Comparison of ENCODE assay signal across 28 cellular contexts in genomic region chr20:49118307-49118706, GRCh38.
A peak's percentile ranks its signal among the peaks of the same experiment; 100 is the strongest.
DNase-seq lines count a peak whose midpoint lies in the region; ATAC-seq and TF ChIP-seq lines count a peak whose summit lies in the region.
"Had no signal": no experiment of that assay in that cellular context is flagged by ENCODE, and none has a peak within 500 bp of the region (broad histone marks: within the 10 kb centered on the region; RNA-seq: fewer than 3 reads in every experiment).

No MANE protein-coding gene starts in this region.

- no peaks in the 10 kb centered on the region for H3K27me3 ChIP-seq in CD4-positive, CD25-positive, alpha-beta regulatory T cell (ENCODE audit: control insufficient read depth, insufficient read depth, low read length)
- H3K27me3 ChIP-seq in neural progenitor cell (no peaks in the 10 kb centered on the region), tibial artery (no peaks in the 10 kb centered on the region), left lung (no peaks in the 10 kb centered on the region)
- H3K27me3 ChIP-seq: BLaER1 treated with 17β-estradiol and CSF1 and Interleukin-3, amounts not matched to agents 10 nM and 100 nM had no signal

- no peaks in the 10 kb centered on the region for H3K4me1 Mint-ChIP-seq in activated T-cell treated with anti-CD3 and anti-CD28 coated beads, Interleukin-2, amount 50 U/mL, for 72 hours (ENCODE audit: low read depth)
- H3K4me1 Mint-ChIP-seq in activated T-cell treated with anti-CD3 and anti-CD28 coated beads, Interleukin-2, amount 50 U/mL, for 4 hours (ENCODE audit: low read depth) = no peaks in the 10 kb centered on the region
- peaks cover 0 to 2% (median under 1%) of the 10 kb centered on the region in 4 donors for H3K4me1 Mint-ChIP-seq in CD4-positive, CD25-positive, alpha-beta regulatory T cell
- no peaks in the 10 kb centered on the region for H3K4me1 Mint-ChIP-seq in neural progenitor cell
- peaks cover 14% of the 10 kb centered on the region for H3K4me1 Mint-ChIP-seq in activated T-helper 2 cell treated with anti-CD3 and anti-CD28 coated beads, Interferon-gamma antibody, Interleukin-2, Interleukin-4, amounts not matched to agents 10 μg/mL and 5 μg/mL and 100 μg/mL, durations not matched to agents 14 hours and 24 hours and 36 hours (ENCODE audit: low read depth)

- peak overlapping the region; percentile 1 for H3K27ac Mint-ChIP-seq in activated T-cell treated with anti-CD3 and anti-CD28 coated beads, Interleukin-2, amount 50 U/mL, for 72 hours
- peak overlapping the region; percentile 13 to 92 (median 47) for H3K27ac Mint-ChIP-seq in CD4-positive, CD25-positive, alpha-beta regulatory T cell
- H3K27ac Mint-ChIP-seq in neural progenitor cell = peak overlapping the region; percentile 84
- H3K27ac Mint-ChIP-seq in activated T-helper 2 cell treated with anti-CD3 and anti-CD28 coated beads, Interferon-gamma antibody, Interleukin-2, Interleukin-4, amounts not matched to agents 10 μg/mL and 5 μg/mL and 100 μg/mL, durations not matched to agents 14 hours and 24 hours and 36 hours = no peak overlapping the region
- H3K27ac Mint-ChIP-seq: HFFc6 had no signal

- H3K36me3 Mint-ChIP-seq in activated T-cell treated with anti-CD3 and anti-CD28 coated beads, Interleukin-2, amount 50 U/mL, for 72 hours (ENCODE audit: insufficient read depth in 2 of 2) = peaks cover 13 to 37% of the 10 kb centered on the region in 2 donors
- H3K36me3 Mint-ChIP-seq in activated T-cell treated with anti-CD3 and anti-CD28 coated beads, Interleukin-2, amount 50 U/mL, for 4 hours (ENCODE audit: insufficient read depth) = peaks cover 67% of the 10 kb centered on the region
- H3K36me3 Mint-ChIP-seq in CD4-positive, CD25-positive, alpha-beta regulatory T cell = peaks cover 56% of the 10 kb centered on the region
- H3K36me3 Mint-ChIP-seq in neural progenitor cell = peaks cover 45% of the 10 kb centered on the region
- peaks cover 85% of the 10 kb centered on the region for H3K36me3 Mint-ChIP-seq in activated T-helper 2 cell treated with anti-CD3 and anti-CD28 coated beads, Interferon-gamma antibody, Interleukin-2, Interleukin-4, amounts not matched to agents 10 μg/mL and 5 μg/mL and 100 μg/mL, durations not matched to agents 14 hours and 24 hours and 36 hours (ENCODE audit: low read depth)

- no peak overlapping the region for H2AFZ ChIP-seq in neural progenitor cell (replicated peaks)
- H2AFZ ChIP-seq: GM23248 had no signal

- intact Hi-C loops in tibial artery (cut with DNase I; ENCODE audit: low total_unique reads) = no loop called here
- intact Hi-C loops in left lung (cut with DNase I) = no loop called here
- intact Hi-C loops in activated T-helper 2 cell treated with anti-CD3 and anti-CD28 coated beads, Interferon-gamma antibody, Interleukin-2, Interleukin-4, amounts not matched to agents 10 μg/mL and 5 μg/mL and 100 μg/mL, durations not matched to agents 14 hours and 24 hours and 36 hours (cut with micrococcal nuclease) = no loop called here

- H3K9me3 ChIP-seq in CD4-positive, CD25-positive, alpha-beta regulatory T cell (ENCODE audit: control insufficient read depth in 2 of 2, low read length in 2 of 2) = no peaks in the 10 kb centered on the region
- no peaks in the 10 kb centered on the region for H3K9me3 ChIP-seq in neural progenitor cell (ENCODE audit: low read depth)
- H3K9me3 ChIP-seq in tibial artery = no peaks in the 10 kb centered on the region
- H3K9me3 ChIP-seq in left lung = no peaks in the 10 kb centered on the region
- H3K9me3 ChIP-seq: BLaER1 treated with 17β-estradiol and CSF1 and Interleukin-3, amounts not matched to agents 10 nM and 100 nM had no signal

- peaks cover 88% of the 10 kb centered on the region for H3K36me3 ChIP-seq in CD4-positive, CD25-positive, alpha-beta regulatory T cell (ENCODE audit: control insufficient read depth, insufficient read depth, low read length)
- H3K36me3 ChIP-seq in neural progenitor cell = no peaks in the 10 kb centered on the region
- peaks cover 70 to 96% (median 92%) of the 10 kb centered on the region in 3 donors for H3K36me3 ChIP-seq in tibial artery
- H3K36me3 ChIP-seq in left lung = peaks cover 0 to 98% of the 10 kb centered on the region in 2 donors

- H3K79me2 ChIP-seq in neural progenitor cell (ENCODE audit: low read depth) = no peaks in the 10 kb centered on the region

- no peak overlapping the region for H3K27ac ChIP-seq in CD4-positive, CD25-positive, alpha-beta regulatory T cell (ENCODE audit: insufficient read depth, low read length, poor library complexity, severe bottlenecking)
- H3K27ac ChIP-seq in VCaP (peak overlapping the region; percentile 59), neural progenitor cell (no peak overlapping the region), tibial artery (no peak overlapping the region), left lung (no peak overlapping the region)
- H3K27ac ChIP-seq: BLaER1 treated with 17β-estradiol and CSF1 and Interleukin-3, amounts not matched to agents 10 nM and 100 nM; GM23248 had no signal

- H3K9me3 Mint-ChIP-seq in activated T-cell treated with anti-CD3 and anti-CD28 coated beads, Interleukin-2, amount 50 U/mL, for 72 hours = no peaks in the 10 kb centered on the region
- no peaks in the 10 kb centered on the region for H3K9me3 Mint-ChIP-seq in activated T-cell treated with anti-CD3 and anti-CD28 coated beads, Interleukin-2, amount 50 U/mL, for 4 hours
- no peaks in the 10 kb centered on the region for H3K9me3 Mint-ChIP-seq in CD4-positive, CD25-positive, alpha-beta regulatory T cell
- H3K9me3 Mint-ChIP-seq in neural progenitor cell = no peaks in the 10 kb centered on the region
- no peaks in the 10 kb centered on the region for H3K9me3 Mint-ChIP-seq in activated T-helper 2 cell treated with anti-CD3 and anti-CD28 coated beads, Interferon-gamma antibody, Interleukin-2, Interleukin-4, amounts not matched to agents 10 μg/mL and 5 μg/mL and 100 μg/mL, durations not matched to agents 14 hours and 24 hours and 36 hours
- H3K9me3 Mint-ChIP-seq: CD4-positive, alpha-beta memory T cell; HFFc6 had no signal

- no peak for ATAC-seq in activated T-cell treated with anti-CD3 and anti-CD28 coated beads, Interleukin-2, amount 50 U/mL, for 72 hours (replicated peaks in 1 of 2)
- ATAC-seq in activated T-cell treated with anti-CD3 and anti-CD28 coated beads, Interleukin-2, amount 50 U/mL, for 4 hours = no peak
- ATAC-seq in CD4-positive, CD25-positive, alpha-beta regulatory T cell (ENCODE audit: low read depth in 2 of 2) = no peak
- no peak for ATAC-seq in left lung
- ATAC-seq: GM12878 had no signal

- H3K9ac ChIP-seq in neural progenitor cell = no peak overlapping the region
- H3K9ac ChIP-seq: BLaER1 treated with 17β-estradiol and CSF1 and Interleukin-3, amounts not matched to agents 10 nM and 100 nM; GM23248 had no signal

- no peak overlapping the region for H3K4me2 ChIP-seq in neural progenitor cell
- H3K4me2 ChIP-seq: BLaER1 treated with 17β-estradiol and CSF1 and Interleukin-3, amounts not matched to agents 10 nM and 100 nM had no signal

- no peak overlapping the region for H3K4me3 Mint-ChIP-seq in activated T-cell treated with anti-CD3 and anti-CD28 coated beads, Interleukin-2, amount 50 U/mL, for 72 hours
- H3K4me3 Mint-ChIP-seq in activated T-cell treated with anti-CD3 and anti-CD28 coated beads, Interleukin-2, amount 50 U/mL, for 4 hours = no peak overlapping the region
- H3K4me3 Mint-ChIP-seq in CD4-positive, CD25-positive, alpha-beta regulatory T cell = no peak overlapping the region
- H3K4me3 Mint-ChIP-seq in neural progenitor cell = no peak overlapping the region
- no peak overlapping the region for H3K4me3 Mint-ChIP-seq in activated T-helper 2 cell treated with anti-CD3 and anti-CD28 coated beads, Interferon-gamma antibody, Interleukin-2, Interleukin-4, amounts not matched to agents 10 μg/mL and 5 μg/mL and 100 μg/mL, durations not matched to agents 14 hours and 24 hours and 36 hours (ENCODE audit: low read depth)
- H3K4me3 Mint-ChIP-seq: HFFc6 had no signal

- no peak for TF ChIP-seq CTCF in VCaP (conservative IDR thresholded peaks at IDR 0.05)
- no peak for TF ChIP-seq CTCF in neural progenitor cell (IDR thresholded peaks at IDR 0.05)
- no peak for TF ChIP-seq CTCF in tibial artery (IDR thresholded peaks at IDR 0.05)
- TF ChIP-seq CTCF in left lung (IDR thresholded peaks at IDR 0.05) = no peak

- peaks cover 2% of the 10 kb centered on the region for H3F3A ChIP-seq in neural progenitor cell (ENCODE audit: low read depth)

- no peak overlapping the region for H3K4me3 ChIP-seq in CD4-positive, CD25-positive, alpha-beta regulatory T cell (ENCODE audit: low read depth, low read length)
- H3K4me3 ChIP-seq in neural progenitor cell (no peak overlapping the region), tibial artery (no peak overlapping the region), left lung (no peak overlapping the region)
- H3K4me3 ChIP-seq: BLaER1 treated with 17β-estradiol and CSF1 and Interleukin-3, amounts not matched to agents 10 nM and 100 nM; GM12878; GM23248 had no signal

- H3K4me1 ChIP-seq in CD4-positive, CD25-positive, alpha-beta regulatory T cell (ENCODE audit: control insufficient read depth, insufficient read depth, low read length, poor library complexity, severe bottlenecking) = no peaks in the 10 kb centered on the region
- H3K4me1 ChIP-seq in neural progenitor cell (no peaks in the 10 kb centered on the region), tibial artery (no peaks in the 10 kb centered on the region), left lung (no peaks in the 10 kb centered on the region)
- H3K4me1 ChIP-seq: BLaER1 treated with 17β-estradiol and CSF1 and Interleukin-3, amounts not matched to agents 10 nM and 100 nM had no signal

- DNase-seq in activated T-cell treated with anti-CD3 and anti-CD28 coated beads, Interleukin-2, amount 50 U/mL, for 72 hours = no peak
- no peak for DNase-seq in activated T-cell treated with anti-CD3 and anti-CD28 coated beads, Interleukin-2, amount 50 U/mL, for 4 hours
- DNase-seq in CD4-positive, CD25-positive, alpha-beta regulatory T cell = no peak
- DNase-seq in neural progenitor cell (ENCODE audit: low spot score) (no peak), tibial artery (no peak), left lung (no peak)
- DNase-seq in activated T-helper 2 cell treated with anti-CD3 and anti-CD28 coated beads, Interferon-gamma antibody, Interleukin-2, Interleukin-4, amounts not matched to agents 10 μg/mL and 5 μg/mL and 100 μg/mL, durations not matched to agents 14 hours and 24 hours and 36 hours (ENCODE audit: low spot score) = no peak
- DNase-seq: AML-193; CD4-positive, alpha-beta memory T cell; DMS 273 treated with DMSO at 0.1 percent for 48 hours; DMS79; EL; GDM1; GM23248; H7; HFFc6; KBM-7; MV-4-11; NCI-H1105; NCI-H1436 treated with DMSO at 0.1 percent for 48 hours; NCI-H187 treated with DMSO at 0.1 percent for 48 hours; NCI-H2171 treated with DMSO at 0.1 percent for 48 hours; NCI-H524 treated with DMSO at 0.1 percent for 48 hours; NCI-H774; SIG-M5 had no signal

- H3K27me3 Mint-ChIP-seq in activated T-cell treated with anti-CD3 and anti-CD28 coated beads, Interleukin-2, amount 50 U/mL, for 72 hours (ENCODE audit: low read depth) = no peaks in the 10 kb centered on the region
- H3K27me3 Mint-ChIP-seq in activated T-cell treated with anti-CD3 and anti-CD28 coated beads, Interleukin-2, amount 50 U/mL, for 4 hours (ENCODE audit: low read depth) = no peaks in the 10 kb centered on the region
- H3K27me3 Mint-ChIP-seq in CD4-positive, CD25-positive, alpha-beta regulatory T cell = no peaks in the 10 kb centered on the region
- H3K27me3 Mint-ChIP-seq in neural progenitor cell (ENCODE audit: insufficient read depth, low read depth) = peaks cover 3% of the 10 kb centered on the region
- no peaks in the 10 kb centered on the region for H3K27me3 Mint-ChIP-seq in activated T-helper 2 cell treated with anti-CD3 and anti-CD28 coated beads, Interferon-gamma antibody, Interleukin-2, Interleukin-4, amounts not matched to agents 10 μg/mL and 5 μg/mL and 100 μg/mL, durations not matched to agents 14 hours and 24 hours and 36 hours (ENCODE audit: low read depth)
- H3K27me3 Mint-ChIP-seq: CD4-positive, alpha-beta memory T cell had no signal

- H4K20me1 ChIP-seq in neural progenitor cell (ENCODE audit: low read depth) = no peaks in the 10 kb centered on the region
